ENCODE assay signal across 8 cellular contexts in genomic region chr12:130873106-130873795, GRCh38. TPM values are rescaled to one million over a fixed set of nuclear protein-coding genes. Genes with fewer than 3 reads are reported as not detected.
DNase-seq lines count a peak whose midpoint lies in the region; ATAC-seq, FAIRE-seq and TF ChIP-seq lines count a peak whose summit lies in the region.

No MANE protein-coding gene starts in this region.

- no peak for DNase-seq in activated T-cell treated with anti-CD3 and anti-CD28 coated beads, Interleukin-2, amount 50 U/mL, for 72 hours
- no peak for DNase-seq in activated T-cell treated with anti-CD3 and anti-CD28 coated beads, Interleukin-2, amount 50 U/mL, for 1 hour
- no peak for DNase-seq in activated naive CD8-positive, alpha-beta T cell treated with anti-CD3 and anti-CD28 coated beads, Interleukin-2, amount 50 U/mL, for 24 hours
- DNase-seq in HepG2 (ENCODE audit: low spot score) (no peak), transverse colon (no peak), omental fat pad (ENCODE audit: low spot score) (no peak), GM12891 (ENCODE audit: insufficient read length, low spot score) (no peak)

- TF ChIP-seq EP300 in HepG2 (IDR thresholded peaks at IDR 0.05; ENCODE audit: low read depth in 2 of 2, low read length in 2 of 2) (no peak), HepG2 (CRISPR knock-in tag; IDR thresholded peaks at IDR 0.05; ENCODE audit: borderline replicate concordance) (no peak), transverse colon (IDR thresholded peaks at IDR 0.05; ENCODE audit: low read depth) (no peak)

- H3K4me1 Mint-ChIP-seq in activated T-cell treated with anti-CD3 and anti-CD28 coated beads, Interleukin-2, amount 50 U/mL, for 72 hours (ENCODE audit: low read depth) = peaks cover 66% of the 10 kb centered on the region
- peaks cover 79% of the 10 kb centered on the region for H3K4me1 Mint-ChIP-seq in activated naive CD8-positive, alpha-beta T cell treated with anti-CD3 and anti-CD28 coated beads, Interleukin-2, amount 50 U/mL, for 24 hours

- H3K9me3 ChIP-seq in HepG2 (ENCODE audit: low read length) (no peaks in the 10 kb centered on the region), transverse colon (no peaks in the 10 kb centered on the region)

- H3K36me3 ChIP-seq in HepG2 (replicated peaks in 1 of 2; ENCODE audit: control insufficient read depth in 1 of 2, insufficient read depth in 2 of 2, low read length in 2 of 2) = peaks cover 11 to 46% of the 10 kb centered on the region in 2 experiments
- peaks cover 0 to 32% (median 13%) of the 10 kb centered on the region in 4 donors for H3K36me3 ChIP-seq in transverse colon

- peaks cover 20 to 52% of the 10 kb centered on the region in 2 donors for H3K36me3 Mint-ChIP-seq in activated T-cell treated with anti-CD3 and anti-CD28 coated beads, Interleukin-2, amount 50 U/mL, for 72 hours (ENCODE audit: insufficient read depth in 2 of 2)
- H3K36me3 Mint-ChIP-seq in activated naive CD8-positive, alpha-beta T cell treated with anti-CD3 and anti-CD28 coated beads, Interleukin-2, amount 50 U/mL, for 24 hours (ENCODE audit: low read depth) = peaks cover 55% of the 10 kb centered on the region

- H3K27ac ChIP-seq in HepG2 (ENCODE audit: extremely low read length, insufficient read depth, low read length) (peak overlapping the region; percentile 65), transverse colon (peak overlapping the region in 3 of 4 donors; percentile 92 to 97 (median 95))

- TF ChIP-seq POLR2A in HepG2 (IDR thresholded peaks at IDR 0.05; ENCODE audit: insufficient read depth in 1 of 2, low read depth in 2 of 2, low read length in 2 of 2) = 0 out of 4 replicates have a peak, but pooled peaks of 1 of the 2 experiments have one; percentile 3
- TF ChIP-seq POLR2A in transverse colon (IDR thresholded peaks at IDR 0.05) = no peak
- TF ChIP-seq POLR2A in GM12891 (IDR thresholded peaks at IDR 0.05; ENCODE audit: low read depth, low read length) = no peak

- FAIRE-seq in HepG2 (lab: Jason Lieb, UNC) (no peak), GM12891 (lab: Jason Lieb, UNC) (no peak)

- H3K27me3 Mint-ChIP-seq in activated T-cell treated with anti-CD3 and anti-CD28 coated beads, Interleukin-2, amount 50 U/mL, for 72 hours (ENCODE audit: low read depth) = no peaks in the 10 kb centered on the region
- H3K27me3 Mint-ChIP-seq in activated naive CD8-positive, alpha-beta T cell treated with anti-CD3 and anti-CD28 coated beads, Interleukin-2, amount 50 U/mL, for 24 hours = no peaks in the 10 kb centered on the region

- intact Hi-C loops in HepG2 (cut with micrococcal nuclease; ENCODE audit: unreplicated experiment) (no loop called here), transverse colon (cut with DNase I; ENCODE audit: low total_unique reads) (no loop called here)

- TSS peak; percentile 55 for BruUV-seq in HepG2 (replicated peaks; lab: Mats Ljungman, UMichigan)

- 39% methylated on average over 4 of the region's 4 CpGs for WGBS in HepG2 (ENCODE audit: low lambda C conversion rate)
- 38 to 55% methylated on average over 4 of the region's 4 CpGs for WGBS in transverse colon (ENCODE audit: low coverage in 1 of 2), 2 donors

- CTCF ChIA-PET in HepG2 (lab: Yijun Ruan, JAX; ENCODE audit: low intra/inter-chr PET ratio, low total read pairs) = no interaction called here

- TF ChIP-seq RAD21 in HepG2 (CRISPR knock-in tag; IDR thresholded peaks at IDR 0.05) = no peak

- in situ Hi-C loops in HepG2 (cut with HindIII; ENCODE audit: extremely low pct_ligation_motif_present, low pct_unique_long_range_greater_than_20kb) (loop anchor here (5.0 kb wide), 1 partner anchor 36 kb away; the partner anchor contains the start of gene STX2), transverse colon (cut with MboI; ENCODE audit: low pct_ligation_motif_present in 1 of 4, low pct_unique_long_range_greater_than_20kb in 1 of 4, low sequenced_read_pairs in 3 of 4) (no loop called here)

- H4K20me1 ChIP-seq in HepG2 (ENCODE audit: insufficient read depth, low read length) = peaks cover 28% of the 10 kb centered on the region

- H3K9ac ChIP-seq in HepG2 (ENCODE audit: insufficient read depth, low read depth, low read length) = peak overlapping the region; percentile 90

- peaks cover 22% of the 10 kb centered on the region for H3K79me2 ChIP-seq in HepG2 (ENCODE audit: insufficient read depth, low read length)

- H3K4me2 ChIP-seq in HepG2 (ENCODE audit: low read depth, low read length) = peak overlapping the region; percentile 91

- TF ChIP-seq CTCF in HepG2 (CRISPR knock-in tag; IDR thresholded peaks at IDR 0.05) (no peak), transverse colon (IDR thresholded peaks at IDR 0.05) (no peak), omental fat pad (IDR thresholded peaks at IDR 0.05) (no peak)

- H3K4me3 Mint-ChIP-seq in activated T-cell treated with anti-CD3 and anti-CD28 coated beads, Interleukin-2, amount 50 U/mL, for 72 hours = peak overlapping the region; percentile 87 to 98
- H3K4me3 Mint-ChIP-seq in activated naive CD8-positive, alpha-beta T cell treated with anti-CD3 and anti-CD28 coated beads, Interleukin-2, amount 50 U/mL, for 24 hours = peak overlapping the region; percentile 100

- peak overlapping the region; percentile 96 for H3K27ac Mint-ChIP-seq in activated T-cell treated with anti-CD3 and anti-CD28 coated beads, Interleukin-2, amount 50 U/mL, for 72 hours
- peak overlapping the region; percentile 100 for H3K27ac Mint-ChIP-seq in activated naive CD8-positive, alpha-beta T cell treated with anti-CD3 and anti-CD28 coated beads, Interleukin-2, amount 50 U/mL, for 24 hours

- H3K4me3 ChIP-seq in HepG2 (replicated peaks in 1 of 3; ENCODE audit: insufficient read depth in 1 of 3, low read depth in 2 of 3, low read length in 3 of 3) (peak overlapping the region; percentile 76 to 82 (median 78)), transverse colon (peak overlapping the region in 3 of 4 donors; percentile 66 to 97 (median 95))

- H2AFZ ChIP-seq in HepG2 (ENCODE audit: low read length) = no peak overlapping the region

- H3K9me3 Mint-ChIP-seq in activated T-cell treated with anti-CD3 and anti-CD28 coated beads, Interleukin-2, amount 50 U/mL, for 72 hours = no peaks in the 10 kb centered on the region
- no peaks in the 10 kb centered on the region for H3K9me3 Mint-ChIP-seq in activated naive CD8-positive, alpha-beta T cell treated with anti-CD3 and anti-CD28 coated beads, Interleukin-2, amount 50 U/mL, for 24 hours

- H3K27me3 ChIP-seq in HepG2 (ENCODE audit: control insufficient read depth in 1 of 2, insufficient read depth in 2 of 2, low read length in 2 of 2) = no peaks in the 10 kb centered on the region; a peak in 1 of 5 replicates
- no peaks in the 10 kb centered on the region for H3K27me3 ChIP-seq in transverse colon

- POLR2A ChIA-PET in HepG2 (lab: Yijun Ruan, JAX) = no interaction called here

- no peak for ATAC-seq in activated T-cell treated with anti-CD3 and anti-CD28 coated beads, Interleukin-2, amount 50 U/mL, for 72 hours (replicated peaks in 1 of 2)
- no peak for ATAC-seq in activated naive CD8-positive, alpha-beta T cell treated with anti-CD3 and anti-CD28 coated beads, Interleukin-2, amount 50 U/mL, for 24 hours
- ATAC-seq in HepG2 = no peak
- no peak for ATAC-seq in omental fat pad (ENCODE audit: low FRiP score)
- ATAC-seq in GM18520 (IDR thresholded peaks at IDR 0.05; ENCODE audit: unreplicated experiment) = no peak

- H3K4me1 ChIP-seq in HepG2 (ENCODE audit: insufficient read depth, low read length) = peaks cover 76% of the 10 kb centered on the region
- peaks cover 4 to 20% (median 19%) of the 10 kb centered on the region in 4 donors for H3K4me1 ChIP-seq in transverse colon

RNA-seq across cellular contexts. Expression of gene RAN, which starts 1.4 kb away (rescaled TPM):
- 1,000 to 10,000 TPM; 1,100 to 1,397 TPM for total RNA-seq in activated T-cell treated with anti-CD3 and anti-CD28 coated beads, Interleukin-2, amount 50 U/mL, for 72 hours
- total RNA-seq in HepG2 (2016; rRNA removed; fragmentation: Illumina TruSeq; extraction: Trizol) (1,630 and 2,526 TPM in 2 replicates), transverse colon (100 to 1,000 TPM in 2 of 4 donors, 10 to 100 TPM in 2; 28.1 to 124 (median 77.5) TPM), omental fat pad (100 to 1,000 TPM; 159 to 468 (median 228) TPM)
- 453 and 456 TPM in 2 replicates for total RNA-seq in HepG2 (2016; cell fraction: cytosol; rRNA removed; fragmentation: Illumina TruSeq; extraction: Trizol; ENCODE audit: low read depth)
- 1,637 and 2,557 TPM in 2 replicates for total RNA-seq in HepG2 (2016; cell fraction: insoluble cytoplasmic fraction; rRNA removed; fragmentation: Illumina TruSeq; extraction: Trizol)
- total RNA-seq in HepG2 (2016; cell fraction: membrane; rRNA removed; fragmentation: Illumina TruSeq; extraction: Trizol) = 837 and 870 TPM in 2 replicates
- total RNA-seq in HepG2 (2016; cell fraction: nucleus; rRNA removed; fragmentation: Illumina TruSeq; extraction: Trizol) = 527 and 560 TPM in 2 replicates
- polyA plus RNA-seq in HepG2 (2011; rRNA removed) = 996 and 1,335 TPM in 2 replicates
- polyA plus RNA-seq in HepG2 (2011; cell fraction: cytosol; rRNA removed) = 979 and 1,087 TPM in 2 replicates
- 385 and 550 TPM in 2 replicates for polyA plus RNA-seq in HepG2 (2011; cell fraction: nucleus; rRNA removed)
- polyA plus RNA-seq in HepG2 (2012) = 1,088 and 1,104 TPM in 2 replicates
- polyA plus RNA-seq in HepG2 (2016; cell fraction: cytosol; fragmentation: Illumina TruSeq; extraction: Trizol; ENCODE audit: low read depth) = 580 and 585 TPM in 2 replicates
- polyA plus RNA-seq in HepG2 (2016; cell fraction: insoluble cytoplasmic fraction; fragmentation: Illumina TruSeq; extraction: Trizol; ENCODE audit: low read depth) = 2,503 and 2,588 TPM in 2 replicates
- polyA plus RNA-seq in HepG2 (2016; cell fraction: membrane; fragmentation: Illumina TruSeq; extraction: Trizol; ENCODE audit: low read depth) = 756 and 768 TPM in 2 replicates
- 908 and 932 TPM in 2 replicates for polyA plus RNA-seq in HepG2 (2016; cell fraction: nucleus; fragmentation: Illumina TruSeq; extraction: Trizol; ENCODE audit: insufficient read depth, low read depth)
- 405 and 954 TPM in 2 replicates for polyA minus RNA-seq in HepG2 (2011; rRNA and poly(A)+ RNA removed; ENCODE audit: low replicate concordance)
- polyA minus RNA-seq in HepG2 (2011; cell fraction: cytosol; rRNA and poly(A)+ RNA removed) = 424 and 441 TPM in 2 replicates
- polyA minus RNA-seq in HepG2 (2011; cell fraction: nucleus; rRNA and poly(A)+ RNA removed) = 138 and 202 TPM in 2 replicates
- 1,629 TPM for polyA plus RNA-seq in GM12891 (2012; ENCODE audit: low read depth, missing spikeins)

RNA-seq across cellular contexts. Expression of gene STX2, which starts 34.2 kb away (rescaled TPM):
- total RNA-seq in activated T-cell treated with anti-CD3 and anti-CD28 coated beads, Interleukin-2, amount 50 U/mL, for 72 hours = 10 to 100 TPM; 11.9 to 13.2 TPM
- 12.4 and 13.4 TPM in 2 replicates for total RNA-seq in HepG2 (2016; rRNA removed; fragmentation: Illumina TruSeq; extraction: Trizol)
- total RNA-seq in HepG2 (2016; cell fraction: cytosol; rRNA removed; fragmentation: Illumina TruSeq; extraction: Trizol; ENCODE audit: low read depth) = 10.3 and 12.4 TPM in 2 replicates
- 11.7 and 13.3 TPM in 2 replicates for total RNA-seq in HepG2 (2016; cell fraction: insoluble cytoplasmic fraction; rRNA removed; fragmentation: Illumina TruSeq; extraction: Trizol)
- total RNA-seq in HepG2 (2016; cell fraction: membrane; rRNA removed; fragmentation: Illumina TruSeq; extraction: Trizol) = 17.4 and 19.2 TPM in 2 replicates
- 9.3 and 11.7 TPM in 2 replicates for total RNA-seq in HepG2 (2016; cell fraction: nucleus; rRNA removed; fragmentation: Illumina TruSeq; extraction: Trizol)
- 22.8 and 25.1 TPM in 2 replicates for polyA plus RNA-seq in HepG2 (2011; rRNA removed)
- polyA plus RNA-seq in HepG2 (2011; cell fraction: cytosol; rRNA removed) = 9.8 and 15.2 TPM in 2 replicates
- 35.1 and 44.2 TPM in 2 replicates for polyA plus RNA-seq in HepG2 (2011; cell fraction: nucleus; rRNA removed)
- polyA plus RNA-seq in HepG2 (2012) = 13.4 and 16.2 TPM in 2 replicates
- 8.3 and 10.5 TPM in 2 replicates for polyA plus RNA-seq in HepG2 (2016; cell fraction: cytosol; fragmentation: Illumina TruSeq; extraction: Trizol; ENCODE audit: low read depth)
- polyA plus RNA-seq in HepG2 (2016; cell fraction: insoluble cytoplasmic fraction; fragmentation: Illumina TruSeq; extraction: Trizol; ENCODE audit: low read depth) = 13.2 and 13.7 TPM in 2 replicates
- 14.0 and 15.0 TPM in 2 replicates for polyA plus RNA-seq in HepG2 (2016; cell fraction: membrane; fragmentation: Illumina TruSeq; extraction: Trizol; ENCODE audit: low read depth)
- polyA plus RNA-seq in HepG2 (2016; cell fraction: nucleus; fragmentation: Illumina TruSeq; extraction: Trizol; ENCODE audit: insufficient read depth, low read depth) = 18.7 and 22.3 TPM in 2 replicates
- polyA minus RNA-seq in HepG2 (2011; rRNA and poly(A)+ RNA removed; ENCODE audit: low replicate concordance) = 8.4 and 9.4 TPM in 2 replicates
- 7.5 and 8.7 TPM in 2 replicates for polyA minus RNA-seq in HepG2 (2011; cell fraction: cytosol; rRNA and poly(A)+ RNA removed)
- 19.6 and 26.2 TPM in 2 replicates for polyA minus RNA-seq in HepG2 (2011; cell fraction: nucleus; rRNA and poly(A)+ RNA removed)
- total RNA-seq in transverse colon = 10 to 100 TPM in 2 of 4 donors, 1 to 10 TPM in 2; 8.1 to 22.1 (median 9.7) TPM
- 10 to 100 TPM; 30.6 to 37.6 (median 33.5) TPM for total RNA-seq in omental fat pad
- polyA plus RNA-seq in GM12891 (2012; ENCODE audit: low read depth, missing spikeins) = 3.3 TPM
